In the genomic region with DNA sequence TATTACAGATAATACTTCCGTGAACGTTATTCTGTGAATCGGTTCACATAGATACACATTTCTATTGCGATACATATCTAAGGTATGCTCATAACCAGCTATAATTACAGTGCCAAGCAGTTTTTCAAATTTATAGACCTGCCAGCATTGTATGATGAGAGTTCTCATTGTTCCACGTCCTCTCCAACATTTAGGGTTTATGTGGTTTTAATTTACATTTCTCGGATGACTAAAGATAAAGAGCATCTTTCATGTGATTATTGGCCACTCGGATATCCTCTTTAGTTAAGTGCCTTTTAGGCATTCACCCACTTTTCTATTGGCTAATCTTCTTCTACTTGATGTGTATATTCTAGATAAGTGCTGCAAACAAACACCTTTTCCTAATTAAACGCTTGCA, we compare ENCODE assay signal across 11 cellular contexts.
DNase-seq lines count a peak whose midpoint lies in the region; ATAC-seq, FAIRE-seq and TF ChIP-seq lines count a peak whose summit lies in the region.
"Had no signal": no experiment of that assay in that cellular context is flagged by ENCODE, and none has a peak within 500 bp of the region (broad histone marks: within the 10 kb centered on the region; RNA-seq: fewer than 3 reads in every experiment).

No MANE protein-coding gene starts in this region.

- ATAC-seq in lower lobe of right lung (no peak), HG03135 (IDR thresholded peaks at IDR 0.05; ENCODE audit: unreplicated experiment) (no peak), body of pancreas (no peak)

- no peak for TF ChIP-seq POLR2A in body of pancreas (IDR thresholded peaks at IDR 0.05)

- peaks cover 12% of the 10 kb centered on the region for H3K4me1 ChIP-seq in lower lobe of right lung
- H3K4me1 ChIP-seq in body of pancreas, result peaks cover 9% of the 10 kb centered on the region

- TF ChIP-seq CTCF in D721Med (IDR thresholded peaks at IDR 0.05; ENCODE audit: insufficient read depth, missing control alignments) (no peak), SU-DHL-6 (IDR thresholded peaks at IDR 0.05; ENCODE audit: insufficient read depth, low read length, poor library complexity, severe bottlenecking) (no peak), lower lobe of right lung (IDR thresholded peaks at IDR 0.05) (no peak), body of pancreas (IDR thresholded peaks at IDR 0.05) (no peak), GM20000 (IDR thresholded peaks at IDR 0.05; ENCODE audit: extremely low read depth, missing control alignments) (no peak)

- H3F3A ChIP-seq in SU-DHL-6 (ENCODE audit: insufficient read depth), result peaks cover 7% of the 10 kb centered on the region

- H2AFZ ChIP-seq in SU-DHL-6 (ENCODE audit: low read depth, low read length, severe bottlenecking), result no peak overlapping the region

- 61 to 66% methylated on average over 8 of the region's 8 CpGs for WGBS in body of pancreas, 2 donors

- H3K27ac ChIP-seq in SU-DHL-6 (ENCODE audit: low read depth, low read length) (no peak overlapping the region), lower lobe of right lung (no peak overlapping the region), body of pancreas (no peak overlapping the region)
- H3K27ac ChIP-seq: tibial nerve had no signal

- no peaks in the 10 kb centered on the region for H3K27me3 ChIP-seq in SU-DHL-6 (ENCODE audit: low read length)
- no peaks in the 10 kb centered on the region for H3K27me3 ChIP-seq in lower lobe of right lung (ENCODE audit: low read depth)
- no peaks in the 10 kb centered on the region for H3K27me3 ChIP-seq in body of pancreas
- H3K27me3 ChIP-seq: tibial nerve had no signal

- H4K20me1 ChIP-seq in SU-DHL-6 (ENCODE audit: low read depth, low read length), result 0 out of 2 replicates have a peak, but pooled peaks cover 3% of the 10 kb centered on the region

- H3K36me3 ChIP-seq in SU-DHL-6 (ENCODE audit: low read length), result no peaks in the 10 kb centered on the region
- H3K36me3 ChIP-seq in lower lobe of right lung, result peaks cover 21% of the 10 kb centered on the region
- H3K36me3 ChIP-seq in body of pancreas (replicated peaks in 1 of 2; ENCODE audit: insufficient read depth in 1 of 2, low read depth in 2 of 2), result no peaks in the 10 kb centered on the region

- no peaks in the 10 kb centered on the region for H3K9me2 ChIP-seq in SU-DHL-6 (replicated peaks; ENCODE audit: insufficient read depth, low read length)

- peak overlapping the region; percentile 97 for H3K4me2 ChIP-seq in SU-DHL-6 (ENCODE audit: low read depth, low read length, poor library complexity, severe bottlenecking)

- no peak overlapping the region for H3K9ac ChIP-seq in SU-DHL-6 (ENCODE audit: low read length)

- peaks cover 22% of the 10 kb centered on the region for H3K79me2 ChIP-seq in SU-DHL-6 (ENCODE audit: insufficient read depth, low read length)

- intact Hi-C loops in lower lobe of right lung (cut with DNase I), result no loop called here
- intact Hi-C loops in body of pancreas (cut with DNase I), result no loop called here

- peak; percentile 66 for FAIRE-seq in D721Med (lab: Jason Lieb, UNC)

- H3K4me3 ChIP-seq in SU-DHL-6 (ENCODE audit: insufficient read depth, low read length, poor library complexity, severe bottlenecking), result no peak overlapping the region
- peak overlapping the region; percentile 70 for H3K4me3 ChIP-seq in lower lobe of right lung
- H3K4me3 ChIP-seq in body of pancreas, result no peak overlapping the region

- no peak for DNase-seq in D721Med (ENCODE audit: insufficient read length, low spot score)
- peak; percentile 72 for DNase-seq in NCI-H1105 (lab: John Stamatoyannopoulos, UW)
- no peak for DNase-seq in lower lobe of right lung
- no peak for DNase-seq in body of pancreas
- DNase-seq in D341Med (ENCODE audit: low spot score), result no peak
- DNase-seq in GM20000 (ENCODE audit: low spot score), result no peak
- DNase-seq: CD4-positive, CD25-positive, alpha-beta regulatory T cell; naive B cell had no signal

- H3K9me3 ChIP-seq in SU-DHL-6 (ENCODE audit: insufficient read depth, low read length) (no peaks in the 10 kb centered on the region), lower lobe of right lung (no peaks in the 10 kb centered on the region), body of pancreas (no peaks in the 10 kb centered on the region)
- H3K9me3 ChIP-seq: tibial nerve had no signal
